ENCODE assay signal across 8 cellular contexts in genomic region chr18:58863539-58864145, GRCh38. TPM values are rescaled to one million over a fixed set of nuclear protein-coding genes. Genes with fewer than 3 reads are reported as not detected.
A peak's percentile ranks its signal among the peaks of the same experiment; 100 is the strongest.
DNase-seq lines count a peak whose midpoint lies in the region; ATAC-seq and TF ChIP-seq lines count a peak whose summit lies in the region.

No MANE protein-coding gene starts in this region.

- no peaks in the 10 kb centered on the region for H3K9me2 ChIP-seq in neural cell (ENCODE audit: insufficient read depth, low read length)

- intact Hi-C loops in vagina (cut with DNase I) = no loop called here

- TF ChIP-seq CTCF in fibroblast of the aortic adventitia (IDR thresholded peaks at IDR 0.05; ENCODE audit: insufficient read depth, low read length) = no peak
- no peak for TF ChIP-seq CTCF in neural cell (IDR thresholded peaks at IDR 0.05; ENCODE audit: poor library complexity, severe bottlenecking)
- no peak for TF ChIP-seq CTCF in vagina (IDR thresholded peaks at IDR 0.05)

- H3K9ac ChIP-seq in neural cell (ENCODE audit: low read length) = peak overlapping the region; percentile 85

- DNase-seq in NCI-H510A (lab: John Stamatoyannopoulos, UW) = peak; percentile 9
- no peak for DNase-seq in NCI-H510A treated with DMSO at 0.1 percent for 48 hours (lab: John Stamatoyannopoulos, UW)
- peak; percentile 47 for DNase-seq in activated T-cell treated with anti-CD3 and anti-CD28 coated beads, Interleukin-2, amount 50 U/mL, for 1 hour
- DNase-seq in fibroblast of the aortic adventitia (ENCODE audit: low read depth) = no peak
- no peak for DNase-seq in vagina (ENCODE audit: extremely low spot score in 2 of 2)

- H3K27me3 ChIP-seq in neural cell (ENCODE audit: insufficient read depth, low read depth, low read length) (no peaks in the 10 kb centered on the region), vagina (no peaks in the 10 kb centered on the region)

- H3K4me3 ChIP-seq in fibroblast of the aortic adventitia (ENCODE audit: low read depth, low read length) (peak overlapping the region; percentile 57), neural cell (ENCODE audit: low read length) (peak overlapping the region; percentile 65), vagina (peak overlapping the region; percentile 56 to 74)

- no peak for ATAC-seq in HG03139 (IDR thresholded peaks at IDR 0.05; ENCODE audit: unreplicated experiment)

- peak overlapping the region; percentile 94 to 99 (median 98) for H3K27ac Mint-ChIP-seq in IgD-negative memory B cell

- H2AFZ ChIP-seq in neural cell (ENCODE audit: low read depth, low read length) = no peak overlapping the region

- H3K36me3 Mint-ChIP-seq in IgD-negative memory B cell = peaks cover 13% of the 10 kb centered on the region

- H3K4me3 Mint-ChIP-seq in IgD-negative memory B cell = peak overlapping the region; percentile 77 to 90 (median 83)

- peaks cover 2 to 8% (median 3%) of the 10 kb centered on the region in 3 donors for H3K9me3 Mint-ChIP-seq in IgD-negative memory B cell

- H3K4me2 ChIP-seq in neural cell (ENCODE audit: low read length) = no peak overlapping the region

- peaks cover 86% of the 10 kb centered on the region for H3K4me1 ChIP-seq in vagina

- H3K9me3 ChIP-seq in neural cell (ENCODE audit: low read length) (peaks cover 5% of the 10 kb centered on the region), vagina (no peaks in the 10 kb centered on the region)

- H3K4me1 Mint-ChIP-seq in IgD-negative memory B cell = peaks cover 30 to 48% (median 40%) of the 10 kb centered on the region in 3 donors

- H3K79me2 ChIP-seq in neural cell (replicated peaks; ENCODE audit: insufficient read depth, low read length) = peaks cover 74% of the 10 kb centered on the region

- H3K36me3 ChIP-seq in neural cell (ENCODE audit: insufficient read depth, low read length) = peaks cover 5% of the 10 kb centered on the region
- peaks cover 0 to 9% of the 10 kb centered on the region in 2 donors for H3K36me3 ChIP-seq in vagina

- no peaks in the 10 kb centered on the region for H4K20me1 ChIP-seq in neural cell (ENCODE audit: insufficient read depth)

- H3K27ac ChIP-seq in neural cell (ENCODE audit: low read length) (peak overlapping the region; percentile 97), vagina (peak overlapping the region; percentile 100)

- peaks cover 11% of the 10 kb centered on the region for H3F3A ChIP-seq in neural cell (ENCODE audit: insufficient read depth, low read length, poor library complexity, severe bottlenecking)

- TF ChIP-seq POLR2A in vagina (IDR thresholded peaks at IDR 0.05) = no peak

- peaks cover 4% of the 10 kb centered on the region for H3K27me3 Mint-ChIP-seq in IgD-negative memory B cell

- TF ChIP-seq EP300 in neural cell (conservative IDR thresholded peaks at IDR 0.05; ENCODE audit: poor library complexity, severe bottlenecking) = no peak

- TF ChIP-seq RAD21 in neural cell (conservative IDR thresholded peaks at IDR 0.05) = no peak

TF ChIP-seq in neural cell, 6 proteins besides CTCF, POLR2A, EP300 and RAD21:
- TF ChIP-seq MXI1 (conservative IDR thresholded peaks at IDR 0.05; ENCODE audit: poor library complexity, severe bottlenecking) (no peak), REST (IDR thresholded peaks at IDR 0.05; ENCODE audit: borderline replicate concordance) (no peak), POLR2AphosphoS5 (IDR thresholded peaks at IDR 0.05) (no peak)

RNA-seq across cellular contexts. Expression of gene ZNF532, which starts 1.0 kb away (rescaled TPM):
- polyA plus RNA-seq in IgD-negative memory B cell = 14.8 TPM
- 17.3 and 42.6 TPM in 2 replicates for total RNA-seq in fibroblast of the aortic adventitia (ENCODE audit: low replicate concordance)
- polyA plus RNA-seq in neural cell = 119 and 132 TPM in 2 replicates
- 405 and 429 TPM in 2 replicates for polyA minus RNA-seq in neural cell
- total RNA-seq in vagina = 77.1 TPM

Comparison
In these comparisons a context has a peak if more than half of its experiments do, and no peak if none do; other contexts are left out.
1. DNase-seq: peak in NCI-H510A (single experiment) and activated T-cell treated with anti-CD3 and anti-CD28 coated beads, Interleukin-2, amount 50 U/mL, for 1 hour (single experiment); none in NCI-H510A treated with DMSO at 0.1 percent for 48 hours (single experiment), fibroblast of the aortic adventitia (single experiment) and vagina (0 of 2).
2. Peak in every context shown above with its lines, with median percentiles within 50 percentile points of each other: H3K4me3 ChIP-seq.